ENCODE assay signal across 17 cellular contexts in genomic region chr5:134458676-134459403, GRCh38. TPM values are rescaled to one million over a fixed set of nuclear protein-coding genes. Genes with fewer than 3 reads are reported as not detected.
DNase-seq lines count a peak whose midpoint lies in the region; ATAC-seq, FAIRE-seq and TF ChIP-seq lines count a peak whose summit lies in the region.
"Had no signal": no experiment of that assay in that cellular context is flagged by ENCODE, and none has a peak within 500 bp of the region (broad histone marks: within the 10 kb centered on the region; RNA-seq: fewer than 3 reads in every experiment).

No MANE protein-coding gene starts in this region.

- WGBS in small intestine, 3 donors, result 86 to 88% (median 87%) methylated on average over 10 of the region's 10 CpGs
- WGBS in prostate gland, result 81% methylated on average over 10 of the region's 10 CpGs

- intact Hi-C loops in prostate gland (cut with DNase I), result no loop called here

- no peak for TF ChIP-seq CTCF in RWPE2 (IDR thresholded peaks at IDR 0.05; ENCODE audit: poor library complexity, severe bottlenecking)
- no peak for TF ChIP-seq CTCF in right atrium auricular region (IDR thresholded peaks at IDR 0.05)
- no peak for TF ChIP-seq CTCF in coronary artery (IDR thresholded peaks at IDR 0.05)
- no peak for TF ChIP-seq CTCF in prostate gland (IDR thresholded peaks at IDR 0.05)

- H3K9me3 ChIP-seq in RWPE2 (ENCODE audit: severe bottlenecking) (no peaks in the 10 kb centered on the region), right atrium auricular region (no peaks in the 10 kb centered on the region), small intestine (ENCODE audit: control insufficient read depth, low read depth) (no peaks in the 10 kb centered on the region), prostate gland (no peaks in the 10 kb centered on the region)
- H3K9me3 ChIP-seq: A549 had no signal

- TF ChIP-seq POLR2A in prostate gland (IDR thresholded peaks at IDR 0.05), result no peak

- H3K4me3 ChIP-seq in RWPE2 (ENCODE audit: severe bottlenecking) (no peak overlapping the region), right atrium auricular region (no peak overlapping the region), small intestine (ENCODE audit: low read depth in 1 of 2, low read length in 2 of 2) (no peak overlapping the region), coronary artery (no peak overlapping the region), prostate gland (no peak overlapping the region)
- H3K4me3 ChIP-seq: A549 had no signal

- H3K36me3 ChIP-seq in RWPE2 (ENCODE audit: low read depth), result no peaks in the 10 kb centered on the region
- no peaks in the 10 kb centered on the region for H3K36me3 ChIP-seq in right atrium auricular region
- H3K36me3 ChIP-seq in small intestine (ENCODE audit: control insufficient read depth in 2 of 2, insufficient read depth in 2 of 2, low read length in 2 of 2), result no peaks in the 10 kb centered on the region
- no peaks in the 10 kb centered on the region for H3K36me3 ChIP-seq in prostate gland

- peak; percentile 15 for DNase-seq in DMS79 treated with DMSO at 0.1 percent for 48 hours (lab: John Stamatoyannopoulos, UW)
- DNase-seq in DMS79 (lab: John Stamatoyannopoulos, UW), result no peak
- peak; percentile 60 for DNase-seq in RWPE2 (ENCODE audit: low spot score)
- no peak for DNase-seq in right atrium auricular region (ENCODE audit: low spot score)
- peak; percentile 26 for DNase-seq in small intestine
- DNase-seq in coronary artery (ENCODE audit: low spot score), result no peak
- DNase-seq in prostate gland (ENCODE audit: low spot score), result no peak
- DNase-seq: activated CD4-positive, alpha-beta T cell treated with anti-CD3 and anti-CD28 coated beads, Interleukin-2, amount 10 ng/mL, durations not matched to agents 24 days and 14 days; activated T-cell treated with anti-CD3 and anti-CD28 coated beads, Interleukin-2, amount 50 U/mL, for 4 hours; naive thymus-derived CD8-positive, alpha-beta T cell; NCI-H1417 treated with DMSO at 0.1 percent for 48 hours; retina; SIG-M5; T-helper 9 cell had no signal

- ATAC-seq in RWPE2 (ENCODE audit: low read depth) (no peak), HG02588 (IDR thresholded peaks at IDR 0.05; ENCODE audit: unreplicated experiment) (no peak)
- ATAC-seq: activated T-cell treated with anti-CD3 and anti-CD28 coated beads, Interleukin-2, amount 50 U/mL, for 4 hours; naive thymus-derived CD8-positive, alpha-beta T cell had no signal

- FAIRE-seq in small intestine (lab: Jason Lieb, UNC), result no peak
- FAIRE-seq: A549, H54 had no signal

- H3K27me3 ChIP-seq in RWPE2 (ENCODE audit: insufficient read depth, poor library complexity, severe bottlenecking) (no peaks in the 10 kb centered on the region), right atrium auricular region (no peaks in the 10 kb centered on the region), small intestine (ENCODE audit: control insufficient read depth in 2 of 2, insufficient read depth in 2 of 2, low read length in 2 of 2) (no peaks in the 10 kb centered on the region), prostate gland (replicated peaks; ENCODE audit: insufficient read depth) (no peaks in the 10 kb centered on the region)

- no peak overlapping the region for H3K27ac ChIP-seq in RWPE2 (ENCODE audit: poor library complexity, severe bottlenecking)
- peak overlapping the region; percentile 80 to 99 for H3K27ac ChIP-seq in right atrium auricular region
- no peak overlapping the region for H3K27ac ChIP-seq in small intestine (ENCODE audit: low read depth in 1 of 2, low read length in 1 of 2)
- peak overlapping the region in 1 of 2 donors; percentile 42 for H3K27ac ChIP-seq in coronary artery
- H3K27ac ChIP-seq in prostate gland, result no peak overlapping the region

- peaks cover 6% of the 10 kb centered on the region for H3K4me1 ChIP-seq in RWPE2 (ENCODE audit: insufficient read depth, poor library complexity, severe bottlenecking)
- peaks cover 0 to 41% of the 10 kb centered on the region in 2 donors for H3K4me1 ChIP-seq in right atrium auricular region
- H3K4me1 ChIP-seq in small intestine (ENCODE audit: control insufficient read depth in 2 of 2, insufficient read depth in 1 of 2, low read depth in 1 of 2, low read length in 1 of 2), result no peaks in the 10 kb centered on the region
- H3K4me1 ChIP-seq in prostate gland (replicated peaks), result no peaks in the 10 kb centered on the region

RNA-seq across cellular contexts. Expression of gene CDKN2AIPNL, which starts 47.2 kb away (rescaled TPM):
- total RNA-seq in right atrium auricular region (10 to 100 TPM; 28.2 to 32.8 TPM), prostate gland (10 to 100 TPM; 16.8 to 41.3 TPM)
- 10 to 100 TPM; 39.1 to 52.1 (median 47.0) TPM for polyA plus RNA-seq in small intestine

Comparison
In these comparisons a context has a peak if more than half of its experiments do, and no peak if none do; other contexts are left out.
1. DNase-seq: peak in DMS79 treated with DMSO at 0.1 percent for 48 hours (single experiment), RWPE2 (single experiment) and small intestine (single experiment); none in DMS79 (single experiment), right atrium auricular region (single experiment), coronary artery (single experiment) and prostate gland (single experiment).
2. H3K27ac ChIP-seq: peak in right atrium auricular region (2 of 2); none in RWPE2 (single experiment), small intestine (0 of 2) and prostate gland (0 of 2).